27 cellular contexts compared by ENCODE assay signal in the genomic region with DNA sequence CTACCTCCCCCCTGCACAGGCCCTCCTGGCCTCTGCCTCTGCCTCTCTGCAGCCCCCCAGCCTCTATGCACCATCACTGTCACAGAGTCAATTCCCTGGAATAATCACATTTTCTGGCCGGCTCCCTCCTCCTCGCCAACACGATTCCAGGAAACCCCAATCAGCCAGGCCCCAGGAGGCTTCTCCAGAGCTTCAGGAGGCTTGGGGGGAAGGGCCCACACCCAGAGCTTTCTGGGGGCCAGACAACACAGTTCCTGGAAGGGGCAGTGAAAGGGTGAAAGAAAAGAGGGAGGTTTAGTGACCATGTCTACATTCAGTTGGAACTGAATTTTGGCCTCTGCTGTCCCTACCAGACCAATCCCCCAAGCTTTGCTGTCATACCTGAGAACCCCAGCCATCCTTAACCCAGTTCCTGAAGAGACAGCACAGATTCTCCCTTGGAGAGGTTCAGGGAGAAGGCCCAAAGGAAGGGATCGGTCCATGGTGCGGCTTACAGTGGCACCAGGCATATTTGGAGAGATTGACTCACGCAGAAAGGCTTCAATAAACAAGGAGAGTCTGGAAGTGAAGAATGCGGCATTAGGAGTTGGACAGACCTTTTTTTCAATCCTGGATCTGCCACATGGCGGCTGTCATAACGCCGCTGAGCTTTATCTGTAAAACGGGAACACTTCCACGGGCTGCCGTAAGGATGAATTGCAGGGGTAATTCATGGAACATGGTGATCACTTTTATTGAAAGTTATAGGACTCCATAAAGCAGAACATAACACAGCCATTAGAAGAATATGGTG.
DNase-seq lines count a peak whose midpoint lies in the region; ATAC-seq and TF ChIP-seq lines count a peak whose summit lies in the region.
"Had no signal": no experiment of that assay in that cellular context is flagged by ENCODE, and none has a peak within 500 bp of the region (broad histone marks: within the 10 kb centered on the region; RNA-seq: fewer than 3 reads in every experiment).

No MANE protein-coding gene starts in this region.

- H4K12ac ChIP-seq in trophoblast cell (ENCODE audit: low read depth, low read length), result no peak overlapping the region

- no peaks in the 10 kb centered on the region for H3K36me3 ChIP-seq in CD4-positive, CD25-positive, alpha-beta regulatory T cell (ENCODE audit: control insufficient read depth, insufficient read depth, low read length)
- no peaks in the 10 kb centered on the region for H3K36me3 ChIP-seq in CD8-positive, alpha-beta memory T cell (ENCODE audit: insufficient read depth, low read length)
- H3K36me3 ChIP-seq in trophoblast cell (ENCODE audit: control insufficient read depth in 1 of 2, insufficient read depth in 2 of 2, low read length in 2 of 2) (peaks cover 2 to 7% of the 10 kb centered on the region in 2 experiments), body of pancreas (replicated peaks in 1 of 2; ENCODE audit: insufficient read depth in 1 of 2, low read depth in 2 of 2) (no peaks in the 10 kb centered on the region)
- H3K36me3 ChIP-seq: ascending aorta, upper lobe of left lung had no signal

- intact Hi-C loops in body of pancreas (cut with DNase I), result no loop called here

- no peaks in the 10 kb centered on the region for H3K36me3 Mint-ChIP-seq in CD4-positive, CD25-positive, alpha-beta regulatory T cell
- H3K36me3 Mint-ChIP-seq in CD8-positive, alpha-beta memory T cell, result peaks cover 0 to 3% (median 0%) of the 10 kb centered on the region in 3 donors
- H3K36me3 Mint-ChIP-seq in WTC11, result no peaks in the 10 kb centered on the region
- H3K36me3 Mint-ChIP-seq: activated naive CD4-positive, alpha-beta T cell treated with anti-CD3 and anti-CD28 coated beads, Interleukin-2, amount 50 U/mL, for 24 hours had no signal

- H3K9me3 ChIP-seq in CD4-positive, CD25-positive, alpha-beta regulatory T cell (ENCODE audit: control insufficient read depth in 2 of 2, low read length in 2 of 2), result no peaks in the 10 kb centered on the region
- no peaks in the 10 kb centered on the region for H3K9me3 ChIP-seq in CD8-positive, alpha-beta memory T cell (ENCODE audit: low read length)
- no peaks in the 10 kb centered on the region for H3K9me3 ChIP-seq in trophoblast cell (ENCODE audit: insufficient read depth, low read depth, low read length)
- no peaks in the 10 kb centered on the region for H3K9me3 ChIP-seq in body of pancreas
- H3K9me3 ChIP-seq: pancreas, upper lobe of left lung had no signal

- H3K14ac ChIP-seq in trophoblast cell (ENCODE audit: low read length), result no peak overlapping the region

- CTCF ChIA-PET in CD8-positive, alpha-beta memory T cell (lab: Charles Lee), result interaction anchor here (0.9 to 2.1 kb wide), 2 partner anchors 7 to 10 kb away, joined by 3 to 8 read pairs; no protein-coding TSS in a partner anchor
- CTCF ChIA-PET in WTC11 (lab: Charles Lee), result interaction anchor here (1.0 to 3.7 kb wide), 5 partner anchors 10 to 130 kb away, joined by 3 to 27 read pairs (median 5); a partner anchor contains a TSS

- no peak overlapping the region for H3K9ac ChIP-seq in trophoblast cell (ENCODE audit: low read length)

- H3K4ac ChIP-seq in trophoblast cell (ENCODE audit: low read depth, low read length), result no peak overlapping the region

- ATAC-seq in CD4-positive, CD25-positive, alpha-beta regulatory T cell (ENCODE audit: low read depth in 2 of 2), result no peak
- ATAC-seq in WTC11 (no peak), body of pancreas (no peak)
- ATAC-seq: activated T-cell treated with anti-CD3 and anti-CD28 coated beads, Interleukin-2, amount 50 U/mL, for 72 hours; right cardiac atrium had no signal

- DNase-seq in CD4-positive, CD25-positive, alpha-beta regulatory T cell, result no peak
- no peak for DNase-seq in CD8-positive, alpha-beta memory T cell
- DNase-seq in trophoblast cell (peak; percentile 27 to 63), WTC11 (ENCODE audit: low spot score) (no peak), UCSD-AML1 (lab: John Stamatoyannopoulos, UW; ENCODE audit: unreplicated experiment) (no peak), NCI-H2196 treated with DMSO at 0.1 percent for 48 hours (lab: John Stamatoyannopoulos, UW; ENCODE audit: unreplicated experiment) (no peak), body of pancreas (no peak)
- DNase-seq: activated CD4-positive, alpha-beta T cell treated with anti-CD3 and anti-CD28 coated beads for 1 hour; activated T-cell treated with anti-CD3 and anti-CD28 coated beads, Interleukin-2, amount 50 U/mL, for 72 hours; cerebellar nuclear complex; DMS53; effector CD4-positive, alpha-beta T cell; erythroblast; GF-D8; IMR-90; mesendoderm; NCI-H2081 treated with DMSO at 0.1 percent for 48 hours; NCI-H446; NCI-H82; OCI-M1; right cardiac atrium; upper lobe of left lung had no signal

- H3K23ac ChIP-seq in trophoblast cell (ENCODE audit: low read length), result no peak overlapping the region

- H3K27me3 Mint-ChIP-seq in CD4-positive, CD25-positive, alpha-beta regulatory T cell, result peaks cover 10% of the 10 kb centered on the region
- H3K27me3 Mint-ChIP-seq in CD8-positive, alpha-beta memory T cell, result peaks cover 0 to 7% of the 10 kb centered on the region in 2 donors
- peaks cover 38% of the 10 kb centered on the region for H3K27me3 Mint-ChIP-seq in WTC11 (ENCODE audit: low read depth)

- no peaks in the 10 kb centered on the region for H3K9me3 Mint-ChIP-seq in CD4-positive, CD25-positive, alpha-beta regulatory T cell
- H3K9me3 Mint-ChIP-seq in CD8-positive, alpha-beta memory T cell, result no peaks in the 10 kb centered on the region
- peaks cover 2% of the 10 kb centered on the region; the same call in 1 of the 2 replicates for H3K9me3 Mint-ChIP-seq in WTC11
- H3K9me3 Mint-ChIP-seq: activated naive CD4-positive, alpha-beta T cell treated with anti-CD3 and anti-CD28 coated beads, Interleukin-2, amount 50 U/mL, for 24 hours; activated T-cell treated with anti-CD3 and anti-CD28 coated beads, Interleukin-2, amount 50 U/mL, for 72 hours had no signal

- H3K4me2 ChIP-seq in trophoblast cell (ENCODE audit: low read length), result no peak overlapping the region

- TF ChIP-seq CTCF in WTC11 (IDR thresholded peaks at IDR 0.05), result no peak
- no peak for TF ChIP-seq CTCF in body of pancreas (IDR thresholded peaks at IDR 0.05)

- no peak overlapping the region for H2BK5ac ChIP-seq in trophoblast cell (ENCODE audit: low read depth, low read length, poor library complexity)

- no peak for TF ChIP-seq POLR2A in body of pancreas (IDR thresholded peaks at IDR 0.05)

- POLR2A ChIA-PET in CD8-positive, alpha-beta memory T cell (lab: Charles Lee), result no interaction called here
- POLR2A ChIA-PET in WTC11 (lab: Charles Lee), result no interaction called here

- H3K4me1 Mint-ChIP-seq in CD4-positive, CD25-positive, alpha-beta regulatory T cell, result peaks cover 0 to 21% (median 9%) of the 10 kb centered on the region in 4 donors
- H3K4me1 Mint-ChIP-seq in CD8-positive, alpha-beta memory T cell, result peaks cover 5 to 18% (median 15%) of the 10 kb centered on the region in 3 donors
- H3K4me1 Mint-ChIP-seq in WTC11, result 0 out of 2 replicates have a peak, but pooled peaks cover 2% of the 10 kb centered on the region

- H3K27ac Mint-ChIP-seq in CD4-positive, CD25-positive, alpha-beta regulatory T cell, result peak overlapping the region in 1 of 3 donors; percentile 54
- H3K27ac Mint-ChIP-seq in CD8-positive, alpha-beta memory T cell, result peak overlapping the region in 4 of 8 donors; percentile 33 to 79 (median 58)
- no peak overlapping the region for H3K27ac Mint-ChIP-seq in WTC11
- H3K27ac Mint-ChIP-seq: activated naive CD4-positive, alpha-beta T cell treated with anti-CD3 and anti-CD28 coated beads, Interleukin-2, amount 50 U/mL, for 24 hours; activated T-cell treated with anti-CD3 and anti-CD28 coated beads, Interleukin-2, amount 50 U/mL, for 72 hours had no signal

- H4K91ac ChIP-seq in trophoblast cell (ENCODE audit: low read depth, low read length), result no peak overlapping the region

- H3K4me3 ChIP-seq in CD4-positive, CD25-positive, alpha-beta regulatory T cell (ENCODE audit: low read depth, low read length), result no peak overlapping the region
- H3K4me3 ChIP-seq in CD8-positive, alpha-beta memory T cell (ENCODE audit: low read length), result no peak overlapping the region
- H3K4me3 ChIP-seq in trophoblast cell (ENCODE audit: low read depth, low read length) (no peak overlapping the region), body of pancreas (no peak overlapping the region)
- H3K4me3 ChIP-seq: ascending aorta, pancreas, upper lobe of left lung had no signal

- peak overlapping the region in 3 of 4 donors; percentile 22 to 27 (median 24) for H3K4me3 Mint-ChIP-seq in CD4-positive, CD25-positive, alpha-beta regulatory T cell
- peak overlapping the region in 6 of 7 donors; percentile 24 to 66 (median 43) for H3K4me3 Mint-ChIP-seq in CD8-positive, alpha-beta memory T cell
- no peak overlapping the region for H3K4me3 Mint-ChIP-seq in WTC11
- H3K4me3 Mint-ChIP-seq: activated naive CD4-positive, alpha-beta T cell treated with anti-CD3 and anti-CD28 coated beads, Interleukin-2, amount 50 U/mL, for 24 hours; nephron had no signal

- H3K27me3 ChIP-seq in CD4-positive, CD25-positive, alpha-beta regulatory T cell (ENCODE audit: control insufficient read depth, insufficient read depth, low read length), result no peaks in the 10 kb centered on the region
- no peaks in the 10 kb centered on the region for H3K27me3 ChIP-seq in CD8-positive, alpha-beta memory T cell (ENCODE audit: insufficient read depth, low read length, poor library complexity, severe bottlenecking)
- H3K27me3 ChIP-seq in trophoblast cell (ENCODE audit: insufficient read depth, low read length) (no peaks in the 10 kb centered on the region), body of pancreas (no peaks in the 10 kb centered on the region)
- H3K27me3 ChIP-seq: ascending aorta, pancreas had no signal

- H3K79me2 ChIP-seq in trophoblast cell (ENCODE audit: control insufficient read depth, insufficient read depth, low read length, poor library complexity), result no peaks in the 10 kb centered on the region

- no peak overlapping the region for H3K27ac ChIP-seq in CD4-positive, CD25-positive, alpha-beta regulatory T cell (ENCODE audit: insufficient read depth, low read length, poor library complexity, severe bottlenecking)
- no peak overlapping the region for H3K27ac ChIP-seq in CD8-positive, alpha-beta memory T cell (ENCODE audit: low read depth, low read length)
- H3K27ac ChIP-seq in cingulate gyrus (ENCODE audit: low read depth, low read length), result peak overlapping the region; percentile 29
- no peak overlapping the region for H3K27ac ChIP-seq in trophoblast cell (ENCODE audit: low read depth, low read length)
- no peak overlapping the region for H3K27ac ChIP-seq in body of pancreas
- H3K27ac ChIP-seq: ascending aorta, upper lobe of left lung had no signal

- no peak overlapping the region for H2AK5ac ChIP-seq in trophoblast cell (ENCODE audit: low read length)

- no peak overlapping the region for H2AFZ ChIP-seq in trophoblast cell (ENCODE audit: insufficient read depth, low read length, poor library complexity)

- peaks cover 12% of the 10 kb centered on the region for H3K4me1 ChIP-seq in CD4-positive, CD25-positive, alpha-beta regulatory T cell (ENCODE audit: control insufficient read depth, insufficient read depth, low read length, poor library complexity, severe bottlenecking)
- peaks cover 9% of the 10 kb centered on the region for H3K4me1 ChIP-seq in CD8-positive, alpha-beta memory T cell (ENCODE audit: insufficient read depth, low read length)
- no peaks in the 10 kb centered on the region for H3K4me1 ChIP-seq in trophoblast cell (ENCODE audit: control insufficient read depth in 1 of 2, insufficient read depth in 2 of 2, low read length in 2 of 2)
- H3K4me1 ChIP-seq in body of pancreas, result peaks cover 21% of the 10 kb centered on the region
- H3K4me1 ChIP-seq: ascending aorta had no signal

- H3K79me1 ChIP-seq in trophoblast cell (ENCODE audit: low read length), result no peaks in the 10 kb centered on the region

- H2BK12ac ChIP-seq in trophoblast cell (ENCODE audit: low read length), result no peak overlapping the region

- no peak overlapping the region for H4K8ac ChIP-seq in trophoblast cell (ENCODE audit: low read depth, low read length)

- no peak overlapping the region for H2BK120ac ChIP-seq in trophoblast cell (ENCODE audit: insufficient read depth, low read length, poor library complexity)

- no CpG with 5 or more reads among the region's 13 CpGs for WGBS in trophoblast cell (ENCODE audit: extremely low coverage, insufficient coverage, insufficient read length)
- 76 to 85% methylated on average over 13 of the region's 13 CpGs for WGBS in body of pancreas, 2 donors

- H3K18ac ChIP-seq in trophoblast cell (ENCODE audit: low read length), result no peak overlapping the region

Comparison
In these comparisons a context has a peak if more than half of its experiments do, and no peak if none do; other contexts are left out.
1. DNase-seq: peak in trophoblast cell (2 of 2); none in CD4-positive, CD25-positive, alpha-beta regulatory T cell (0 of 3), CD8-positive, alpha-beta memory T cell (0 of 5), WTC11 (single experiment), UCSD-AML1 (single experiment), NCI-H2196 treated with DMSO at 0.1 percent for 48 hours (single experiment) and body of pancreas (0 of 4).